ENCODE assay signal across 15 cellular contexts in the genomic region with DNA sequence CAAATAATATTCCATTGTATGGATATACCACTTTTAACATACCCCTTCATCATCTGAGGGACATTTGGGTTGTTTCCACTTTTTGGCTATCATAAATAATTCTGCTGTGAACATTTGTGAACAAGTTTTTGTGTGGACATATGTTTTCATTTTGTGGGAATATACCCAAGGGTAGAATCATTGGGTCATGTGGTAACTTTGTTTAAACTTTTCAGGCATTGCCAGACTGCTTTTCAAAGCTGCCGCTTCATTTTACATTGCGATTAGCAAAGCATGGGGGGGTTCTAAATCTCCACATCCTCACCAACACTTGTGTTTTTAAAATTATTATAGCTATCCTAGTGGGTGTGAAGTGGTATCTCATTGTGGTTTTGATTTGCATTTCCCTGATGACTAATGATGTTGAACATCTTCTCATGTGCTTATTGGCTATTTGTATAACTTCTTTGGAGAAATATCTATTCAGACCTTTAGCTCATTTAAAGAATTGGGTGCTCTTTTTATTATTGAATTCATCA. TPM values are rescaled to one million over a fixed set of nuclear protein-coding genes. Genes with fewer than 3 reads are reported as not detected.
DNase-seq lines count a peak whose midpoint lies in the region; ATAC-seq, FAIRE-seq and TF ChIP-seq lines count a peak whose summit lies in the region.
"Had no signal": no experiment of that assay in that cellular context is flagged by ENCODE, and none has a peak within 500 bp of the region (broad histone marks: within the 10 kb centered on the region; RNA-seq: fewer than 3 reads in every experiment).

No MANE protein-coding gene starts in this region.

- H3K18ac ChIP-seq in trophoblast cell (ENCODE audit: low read length), result no peak overlapping the region

- H3K9me3 ChIP-seq in DND-41 (ENCODE audit: insufficient read depth, low read length, severe bottlenecking) (no peaks in the 10 kb centered on the region), trophoblast cell (ENCODE audit: insufficient read depth, low read depth, low read length) (no peaks in the 10 kb centered on the region)

- no peak for TF ChIP-seq CTCF in DND-41 (IDR thresholded peaks at IDR 0.05; ENCODE audit: borderline replicate concordance, extremely low read depth, low read length, poor library complexity, severe bottlenecking)

- H3K36me3 Mint-ChIP-seq in effector memory CD8-positive, alpha-beta T cell (ENCODE audit: insufficient read depth), result peaks cover 7% of the 10 kb centered on the region
- H3K36me3 Mint-ChIP-seq: CD4-positive, CD25-positive, alpha-beta regulatory T cell had no signal

- POLR2A ChIA-PET in HEK293T (lab: Yijun Ruan, JAX), result interaction anchor here (1.4 kb wide), 1 partner anchor 8 kb away, joined by 4 read pairs; the partner anchor contains the start of gene HHEX

- WGBS in trophoblast cell (ENCODE audit: extremely low coverage, insufficient coverage, insufficient read length), result no CpG with 5 or more reads among the region's 2 CpGs

- no peak overlapping the region for H3K4me3 Mint-ChIP-seq in effector memory CD8-positive, alpha-beta T cell
- H3K4me3 Mint-ChIP-seq: CD4-positive, CD25-positive, alpha-beta regulatory T cell had no signal

- H3K9ac ChIP-seq in DND-41 (ENCODE audit: low read depth, low read length) (no peak overlapping the region), trophoblast cell (ENCODE audit: low read length) (no peak overlapping the region)
- H3K9ac ChIP-seq: BLaER1 treated with 17β-estradiol and CSF1 and Interleukin-3, amounts not matched to agents 10 nM and 100 nM had no signal

- no peak overlapping the region for H3K4ac ChIP-seq in trophoblast cell (ENCODE audit: low read depth, low read length)

- peaks cover 2 to 6% of the 10 kb centered on the region in 2 donors for H3K4me1 Mint-ChIP-seq in effector memory CD8-positive, alpha-beta T cell (ENCODE audit: low read depth in 2 of 2)
- H3K4me1 Mint-ChIP-seq: CD4-positive, CD25-positive, alpha-beta regulatory T cell had no signal

- H3K36me3 ChIP-seq in DND-41 (ENCODE audit: insufficient read depth, low read length), result no peaks in the 10 kb centered on the region
- H3K36me3 ChIP-seq in trophoblast cell (ENCODE audit: control insufficient read depth in 1 of 2, insufficient read depth in 2 of 2, low read length in 2 of 2), result no peaks in the 10 kb centered on the region

- H3K27ac ChIP-seq in DND-41 (ENCODE audit: low read length) (no peak overlapping the region), trophoblast cell (ENCODE audit: low read depth, low read length) (no peak overlapping the region)
- H3K27ac ChIP-seq: BLaER1 treated with 17β-estradiol and CSF1 and Interleukin-3, amounts not matched to agents 10 nM and 100 nM; HL-60 had no signal

- no peak overlapping the region for H4K12ac ChIP-seq in trophoblast cell (ENCODE audit: low read depth, low read length)

- no peaks in the 10 kb centered on the region for H3K79me1 ChIP-seq in trophoblast cell (ENCODE audit: low read length)

- H2BK5ac ChIP-seq in trophoblast cell (ENCODE audit: low read depth, low read length, poor library complexity), result no peak overlapping the region

- peaks cover 0 to 4% of the 10 kb centered on the region in 2 donors for H3K9me3 Mint-ChIP-seq in effector memory CD8-positive, alpha-beta T cell

- H3K4me2 ChIP-seq in DND-41 (ENCODE audit: insufficient read depth, low read length) (no peak overlapping the region), trophoblast cell (ENCODE audit: low read length) (no peak overlapping the region)

- H4K8ac ChIP-seq in trophoblast cell (ENCODE audit: low read depth, low read length), result no peak overlapping the region

- H4K91ac ChIP-seq in trophoblast cell (ENCODE audit: low read depth, low read length), result no peak overlapping the region

- no peak overlapping the region for H2AK5ac ChIP-seq in trophoblast cell (ENCODE audit: low read length)

- no peaks in the 10 kb centered on the region for H4K20me1 ChIP-seq in DND-41 (ENCODE audit: insufficient read depth, low read length)
- H4K20me1 ChIP-seq: BLaER1 treated with 17β-estradiol and CSF1 and Interleukin-3, amounts not matched to agents 10 nM and 100 nM had no signal

- FAIRE-seq in HTR-8/SVneo (lab: Jason Lieb, UNC), result peak; percentile 20
- FAIRE-seq: GM12891, H1 had no signal

- ATAC-seq in DND-41 (ENCODE audit: insufficient read depth, low read depth), result peak; percentile 29; the same call in 1 of the 3 replicates
- ATAC-seq in effector memory CD8-positive, alpha-beta T cell (replicated peaks), result peak; percentile 41
- ATAC-seq: HCT116 had no signal

- H3K79me2 ChIP-seq in DND-41 (ENCODE audit: insufficient read depth, low read length) (no peaks in the 10 kb centered on the region), trophoblast cell (ENCODE audit: control insufficient read depth, insufficient read depth, low read length, poor library complexity) (no peaks in the 10 kb centered on the region)

- H3K27me3 ChIP-seq in DND-41 (ENCODE audit: insufficient read depth, low read length, poor library complexity) (no peaks in the 10 kb centered on the region), trophoblast cell (ENCODE audit: insufficient read depth, low read length) (no peaks in the 10 kb centered on the region)
- H3K27me3 ChIP-seq: BLaER1 treated with 17β-estradiol and CSF1 and Interleukin-3, amounts not matched to agents 10 nM and 100 nM had no signal

- no peak overlapping the region for H3K4me3 ChIP-seq in DND-41 (ENCODE audit: low read depth in 1 of 2, low read length in 2 of 2)
- no peak overlapping the region for H3K4me3 ChIP-seq in trophoblast cell (ENCODE audit: low read depth, low read length)

- H2BK120ac ChIP-seq in trophoblast cell (ENCODE audit: insufficient read depth, low read length, poor library complexity), result no peak overlapping the region

- H3K23ac ChIP-seq in trophoblast cell (ENCODE audit: low read length), result no peak overlapping the region

- no peak overlapping the region for H2BK12ac ChIP-seq in trophoblast cell (ENCODE audit: low read length)

- H2AFZ ChIP-seq in DND-41 (ENCODE audit: low read depth, low read length) (no peak overlapping the region), trophoblast cell (ENCODE audit: insufficient read depth, low read length, poor library complexity) (no peak overlapping the region)

- CTCF ChIA-PET in HEK293T (lab: Yijun Ruan, JAX), result no interaction called here

- H3K4me1 ChIP-seq in DND-41 (ENCODE audit: insufficient read depth, low read length), result no peaks in the 10 kb centered on the region
- H3K4me1 ChIP-seq in trophoblast cell (ENCODE audit: control insufficient read depth in 1 of 2, insufficient read depth in 2 of 2, low read length in 2 of 2), result no peaks in the 10 kb centered on the region

- H3K14ac ChIP-seq in trophoblast cell (ENCODE audit: low read length), result no peak overlapping the region

- no peak overlapping the region for H3K27ac Mint-ChIP-seq in effector memory CD8-positive, alpha-beta T cell
- H3K27ac Mint-ChIP-seq: CD4-positive, CD25-positive, alpha-beta regulatory T cell had no signal

- H3K27me3 Mint-ChIP-seq in effector memory CD8-positive, alpha-beta T cell, result peaks cover 0 to 10% of the 10 kb centered on the region in 2 donors

- no peak for DNase-seq in DND-41
- DNase-seq in HTR-8/SVneo (ENCODE audit: insufficient read length, low spot score), result no peak
- no peak for DNase-seq in effector memory CD8-positive, alpha-beta T cell
- DNase-seq in fibroblast of peridontal ligament (ENCODE audit: extremely low read depth), result peak; percentile 82
- DNase-seq in HEK293T (ENCODE audit: extremely low spot score), result no peak
- DNase-seq in HCEC 1CT, result no peak
- DNase-seq in trophoblast cell, result no peak
- DNase-seq: ACHN; CD4-positive, CD25-positive, alpha-beta regulatory T cell; DMS53 had no signal

TF ChIP-seq in HEK293T, 16 proteins besides CTCF, POLR2A, EP300 and RAD21:
- no peak for TF ChIP-seq ARNT (IDR thresholded peaks at IDR 0.05)
- TF ChIP-seq NFRKB (IDR thresholded peaks at IDR 0.05), result no peak
- no peak for TF ChIP-seq CTBP1 (IDR thresholded peaks at IDR 0.05; ENCODE audit: borderline replicate concordance)

RNA-seq across cellular contexts. Expression of gene HHEX, which starts 8.4 kb away (rescaled TPM):
- not detected in 2 replicates for polyA plus RNA-seq in trophoblast cell (2013)
